ENCODE assay signal across 15 cellular contexts in the genomic region with DNA sequence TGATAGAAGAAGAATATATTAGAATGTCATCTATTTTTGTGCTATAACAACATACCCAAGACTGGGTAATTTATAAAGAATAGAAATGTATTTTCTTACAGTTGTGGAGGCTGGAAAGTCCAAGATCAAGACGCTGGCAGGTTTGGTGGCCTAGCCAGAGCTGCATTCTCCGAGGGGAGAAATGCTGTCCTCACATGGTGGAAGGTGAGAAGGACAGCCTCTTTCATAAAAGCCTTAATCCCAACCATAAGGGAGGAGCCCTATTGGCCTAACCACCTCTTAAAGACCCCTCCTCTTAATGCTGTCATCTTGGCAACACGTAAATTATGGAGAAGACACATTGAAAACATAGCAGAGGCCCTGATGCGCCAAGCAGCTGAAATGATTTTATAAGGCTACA.
DNase-seq lines count a peak whose midpoint lies in the region; ATAC-seq and TF ChIP-seq lines count a peak whose summit lies in the region.
"Had no signal": no experiment of that assay in that cellular context is flagged by ENCODE, and none has a peak within 500 bp of the region (broad histone marks: within the 10 kb centered on the region; RNA-seq: fewer than 3 reads in every experiment).

No MANE protein-coding gene starts in this region.

- in situ Hi-C loops in G401 (cut with HindIII; ENCODE audit: low sequenced_read_pairs): no loop called here

- peaks cover 10% of the 10 kb centered on the region for H3K9me3 Mint-ChIP-seq in chondrocyte (ENCODE audit: low read depth)
- peaks cover 6% of the 10 kb centered on the region for H3K9me3 Mint-ChIP-seq in neural crest cell

- H3K27me3 Mint-ChIP-seq in chondrocyte (ENCODE audit: low read depth) (peaks cover 2% of the 10 kb centered on the region), neural crest cell (ENCODE audit: low read depth) (no peaks in the 10 kb centered on the region)

- no peaks in the 10 kb centered on the region for H3K36me3 Mint-ChIP-seq in chondrocyte (ENCODE audit: low read depth)
- H3K36me3 Mint-ChIP-seq in neural crest cell (ENCODE audit: low read depth): no peaks in the 10 kb centered on the region

- TF ChIP-seq CTCF in LNCAP (IDR thresholded peaks at IDR 0.05) (peak; percentile 71), chondrocyte (IDR thresholded peaks at IDR 0.05) (peak; percentile 20), neural crest cell (conservative IDR thresholded peaks at IDR 0.05) (peak; percentile 15)

- H3K4me3 Mint-ChIP-seq in chondrocyte (ENCODE audit: unreplicated experiment): no peak overlapping the region
- H3K4me3 Mint-ChIP-seq in neural crest cell: no peak overlapping the region

- peak; percentile 45 for DNase-seq in NCI-H82 (lab: John Stamatoyannopoulos, UW)
- DNase-seq in NCI-H82 treated with DMSO at 0.1 percent for 48 hours (lab: John Stamatoyannopoulos, UW; ENCODE audit: unreplicated experiment): no peak
- DNase-seq in chondrocyte (ENCODE audit: low spot score): no peak
- DNase-seq in neural crest cell (ENCODE audit: low read depth, low spot score): no peak
- no peak for DNase-seq in G401 (ENCODE audit: low spot score)
- DNase-seq in Ammon's horn (ENCODE audit: low spot score): no peak
- DNase-seq: activated CD8-positive, alpha-beta memory T cell treated with anti-CD3 and anti-CD28 coated beads, Interleukin-2, amount 50 U/mL, for 48 hours; activated naive CD4-positive, alpha-beta T cell treated with anti-CD3 and anti-CD28 coated beads, Interleukin-2, amount 50 U/mL, for 16 hours; effector memory CD4-positive, alpha-beta T cell; glutamatergic neuron; NCI-H2171 treated with DMSO at 0.1 percent for 48 hours; posterior cingulate gyrus; stimulated activated CD4-positive, alpha-beta T cell treated with anti-CD3 and anti-CD28 coated beads, Interleukin-12 subunit alpha, Interleukin-12 subunit beta, amount 100 ng/mL, for 4 hours had no signal

- no peak overlapping the region for H3K27ac Mint-ChIP-seq in chondrocyte (ENCODE audit: unreplicated experiment)
- no peak overlapping the region for H3K27ac Mint-ChIP-seq in neural crest cell (ENCODE audit: unreplicated experiment)

- H3K4me1 Mint-ChIP-seq in chondrocyte (ENCODE audit: low read depth) (no peaks in the 10 kb centered on the region), neural crest cell (peaks cover 28% of the 10 kb centered on the region)

- ATAC-seq in GM18867 (IDR thresholded peaks at IDR 0.05; ENCODE audit: unreplicated experiment): no peak

Comparison
In these comparisons a context has a peak if more than half of its experiments do, and no peak if none do; other contexts are left out.
1. CTCF ChIP-seq: peak in every context shown above with its lines; median percentile 71 in LNCAP; 20 in chondrocyte; 15 in neural crest cell.